In genomic region chr11:116840224-116840745, GRCh38 we compare ENCODE assay signal across 11 cellular contexts. TPM values are rescaled to one million over a fixed set of nuclear protein-coding genes. Genes with fewer than 3 reads are reported as not detected.
A peak's percentile ranks its signal among the peaks of the same experiment; 100 is the strongest.
DNase-seq lines count a peak whose midpoint lies in the region; ATAC-seq and TF ChIP-seq lines count a peak whose summit lies in the region.
"Had no signal": no experiment of that assay in that cellular context is flagged by ENCODE, and none has a peak within 500 bp of the region (broad histone marks: within the 10 kb centered on the region; RNA-seq: fewer than 3 reads in every experiment).

No MANE protein-coding gene starts in this region.

- TF ChIP-seq CTCF in GM12865 (IDR thresholded peaks at IDR 0.05; ENCODE audit: insufficient read depth, low read depth, low read length, missing control alignments) (peak; percentile 13), astrocyte of the spinal cord (IDR thresholded peaks at IDR 0.05; ENCODE audit: low read depth, low read length) (peak; percentile 31), liver (IDR thresholded peaks at IDR 0.05; ENCODE audit: low read depth, low read length, missing input control) (peak; percentile 1)

- ATAC-seq in stimulated activated naive CD8-positive, alpha-beta T cell treated with anti-CD3 and anti-CD28 coated beads, Interleukin-15, Interleukin-2, amounts not matched to agents 100 U/mL and 50 U/mL, for 24 hours = no peak
- ATAC-seq in GM19035 (IDR thresholded peaks at IDR 0.05; ENCODE audit: unreplicated experiment) = no peak

- no peaks in the 10 kb centered on the region for H3K27me3 ChIP-seq in liver (ENCODE audit: control insufficient read depth in 4 of 4, insufficient read depth in 4 of 4, low read length in 3 of 4)

- H3K4me3 ChIP-seq in GM12865 (ENCODE audit: low read depth, low read length) = no peak overlapping the region
- H3K4me3 ChIP-seq in astrocyte of the spinal cord (ENCODE audit: low read depth, low read length) = no peak overlapping the region
- no peak overlapping the region for H3K4me3 ChIP-seq in liver (ENCODE audit: low read depth in 1 of 3, low read length in 3 of 3)
- H3K4me3 ChIP-seq: skin epidermis had no signal

- peaks cover 28 to 62% (median 45%) of the 10 kb centered on the region in 4 donors for H3K4me1 ChIP-seq in liver (ENCODE audit: control insufficient read depth in 4 of 4, insufficient read depth in 4 of 4, low read length in 3 of 4)

- WGBS in liver = 52% methylated on average over 6 of the region's 6 CpGs

- TF ChIP-seq RAD21 in liver (IDR thresholded peaks at IDR 0.05) = peak in 1 of 2 donors; percentile 27

- H3K9me3 ChIP-seq in liver (ENCODE audit: control insufficient read depth in 4 of 4, low read length in 3 of 4) = no peaks in the 10 kb centered on the region

- peaks cover 2 to 15% (median 4%) of the 10 kb centered on the region in 4 donors for H3K36me3 ChIP-seq in liver (ENCODE audit: control insufficient read depth in 4 of 4, insufficient read depth in 3 of 4, low read depth in 1 of 4, low read length in 3 of 4)

- H3K9ac ChIP-seq in liver (ENCODE audit: low read depth in 1 of 2, low read length in 2 of 2) = peak overlapping the region in 1 of 2 donors; percentile 8

- DNase-seq in Ammon's horn (ENCODE audit: low spot score) (peak; percentile 61), GM12865 (ENCODE audit: low read depth) (peak; percentile 35), astrocyte of the spinal cord (ENCODE audit: low read depth, low spot score) (no peak), NCI-H524 treated with DMSO at 0.1 percent for 48 hours (lab: John Stamatoyannopoulos, UW) (no peak), germinal center (ENCODE audit: low spot score) (no peak)
- DNase-seq in stimulated activated naive CD8-positive, alpha-beta T cell treated with anti-CD3 and anti-CD28 coated beads, Interleukin-15, Interleukin-2, amounts not matched to agents 100 U/mL and 50 U/mL, for 24 hours = no peak
- DNase-seq: activated gamma-delta T cell treated with Interleukin-2 at 50 U/mL for 16 hours had no signal

- in situ Hi-C loops in astrocyte of the spinal cord (cut with HindIII; ENCODE audit: low sequenced_read_pairs) = no loop called here

- peak overlapping the region; percentile 83 to 96 for H3K27ac ChIP-seq in liver (ENCODE audit: low read depth in 1 of 2, low read length in 2 of 2)

TF ChIP-seq in liver, 16 proteins besides CTCF, POLR2A, EP300 and RAD21:
- TF ChIP-seq GABPA (IDR thresholded peaks at IDR 0.05 in 1 of 2, conservative IDR thresholded peaks at IDR 0.05 in 1 of 2) = no peak
- no peak for TF ChIP-seq EGR1 (IDR thresholded peaks at IDR 0.05; ENCODE audit: low read depth in 2 of 2)
- TF ChIP-seq NR2F2 (IDR thresholded peaks at IDR 0.05) = no peak
- no peak for TF ChIP-seq FOXA1 (IDR thresholded peaks at IDR 0.05)
- no peak for TF ChIP-seq MAX (IDR thresholded peaks at IDR 0.05)
- no peak for TF ChIP-seq REST (IDR thresholded peaks at IDR 0.05)
- TF ChIP-seq JUND (IDR thresholded peaks at IDR 0.05) = no peak

RNA-seq across cellular contexts. Expression of gene APOA1, which starts 2.9 kb away (rescaled TPM):
- total RNA-seq in liver = 1,000 to 10,000 TPM; 4,271 to 5,120 TPM
- over 10,000 TPM; 12,059 to 17,093 TPM for polyA plus RNA-seq in liver

RNA-seq across cellular contexts. Expression of gene APOC3, which starts 10.6 kb away (rescaled TPM):
- total RNA-seq in liver = 1,000 to 10,000 TPM in 1 of 2 donors, 100 to 1,000 TPM in 1; 608 to 5,828 TPM
- polyA plus RNA-seq in liver = over 10,000 TPM; 12,787 to 24,129 TPM
- total RNA-seq: lung microvascular endothelial cell had no signal

RNA-seq across cellular contexts. Expression of gene APOA4, which starts 17.2 kb away (rescaled TPM):
- 100 to 1,000 TPM in 1 of 2 donors, under 1 TPM in 1; 0.89 to 171 TPM for total RNA-seq in liver
- 100 to 1,000 TPM in 1 of 2 donors, 10 to 100 TPM in 1; 90.5 to 382 TPM for polyA plus RNA-seq in liver
- total RNA-seq: lung microvascular endothelial cell had no signal

RNA-seq across cellular contexts. Expression of gene APOA5, which starts 48.6 kb away (rescaled TPM):
- total RNA-seq in liver = 1,000 to 10,000 TPM in 1 of 2 donors, 1 to 10 TPM in 1; 7.3 to 1,045 TPM
- polyA plus RNA-seq in liver = 100 to 1,000 TPM; 481 to 996 TPM
- total RNA-seq: lung microvascular endothelial cell had no signal

RNA-seq across cellular contexts. Expression of gene ZPR1, which starts 52.5 kb away (rescaled TPM):
- total RNA-seq in liver = 10 to 100 TPM in 1 of 2 donors, 1 to 10 TPM in 1; 9.4 to 56.1 TPM
- polyA plus RNA-seq in liver = 10 to 100 TPM; 17.9 to 18.8 TPM

Comparison
In these comparisons a context has a peak if more than half of its experiments do, and no peak if none do; other contexts are left out.
1. DNase-seq: peak in Ammon's horn (single experiment) and GM12865 (single experiment); none in astrocyte of the spinal cord (single experiment), NCI-H524 treated with DMSO at 0.1 percent for 48 hours (single experiment), stimulated activated naive CD8-positive, alpha-beta T cell treated with anti-CD3 and anti-CD28 coated beads, Interleukin-15, Interleukin-2, amounts not matched to agents 100 U/mL and 50 U/mL, for 24 hours (single experiment) and germinal center (single experiment).
2. Peak in every context shown above with its lines, with median percentiles within 50 percentile points of each other: CTCF ChIP-seq.